1 cellular context compared by ENCODE assay signal in genomic region chr2:19020144-19021099, GRCh38.
TF ChIP-seq lines count a peak whose summit lies in the region.

No MANE protein-coding gene starts in this region.

TF ChIP-seq in A549, 52 proteins besides CTCF, POLR2A, EP300 and RAD21 (continued from another document):
- TF ChIP-seq HMGXB4 (CRISPR knock-in tag; IDR thresholded peaks at IDR 0.05; ENCODE audit: borderline replicate concordance), result no peak
